In the genomic region with DNA sequence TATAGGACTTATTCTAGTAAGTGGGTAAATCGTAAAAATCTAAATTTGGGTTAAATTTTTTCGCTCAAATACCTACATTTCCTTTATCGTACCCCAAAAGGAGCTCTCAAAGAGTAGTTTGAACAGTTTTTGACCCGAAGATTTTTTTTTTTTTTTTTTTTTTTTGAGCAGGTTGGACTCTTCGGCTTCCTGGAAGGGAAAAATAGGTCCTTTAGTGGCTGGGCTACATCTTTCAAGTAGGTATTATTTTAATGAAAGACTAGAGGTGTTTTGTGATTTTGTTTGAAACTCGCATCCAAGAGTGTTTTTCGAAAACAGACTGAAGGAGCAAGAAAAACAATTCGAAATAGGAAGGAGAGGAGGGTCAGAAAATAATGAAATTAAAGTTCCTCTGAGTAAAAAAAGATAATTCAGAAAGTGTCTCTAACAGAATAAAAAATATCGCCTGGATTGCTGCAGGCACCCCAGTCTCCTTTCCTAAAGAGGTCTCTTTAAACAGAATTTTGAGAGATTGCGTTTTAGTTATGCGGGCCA, we compare ENCODE assay signal across 8 cellular contexts. TPM values are rescaled to one million over a fixed set of nuclear protein-coding genes. Genes with fewer than 3 reads are reported as not detected.
A peak's percentile ranks its signal among the peaks of the same experiment; 100 is the strongest.
DNase-seq lines count a peak whose midpoint lies in the region; ATAC-seq, FAIRE-seq and TF ChIP-seq lines count a peak whose summit lies in the region.

No MANE protein-coding gene starts in this region.

- ATAC-seq in GM19395 (IDR thresholded peaks at IDR 0.05; ENCODE audit: unreplicated experiment) = no peak

- FAIRE-seq in GM12892 (lab: Jason Lieb, UNC) = peak; percentile 9

- TF ChIP-seq CTCF in OCI-LY1 (IDR thresholded peaks at IDR 0.05; ENCODE audit: low read length) = no peak

- peaks cover 57% of the 10 kb centered on the region for H3K4me1 ChIP-seq in OCI-LY1 (ENCODE audit: insufficient read depth, low read length, severe bottlenecking)
- peaks cover 44% of the 10 kb centered on the region for H3K4me1 ChIP-seq in endocrine pancreas (ENCODE audit: control insufficient read depth, insufficient read depth, low read length)
- H3K4me1 ChIP-seq in neuron (ENCODE audit: insufficient read depth, low read length) = peaks cover 37% of the 10 kb centered on the region

- no peak overlapping the region for H2AFZ ChIP-seq in OCI-LY1 (ENCODE audit: low read length)
- no peak overlapping the region for H2AFZ ChIP-seq in neuron (ENCODE audit: low read depth, low read length)

- no peak for TF ChIP-seq POLR2A in GM12892 (IDR thresholded peaks at IDR 0.05; ENCODE audit: low read depth, low read length)

- no peak for DNase-seq in GM12892 (ENCODE audit: insufficient read length)
- DNase-seq in HuH-7 (ENCODE audit: low spot score) = no peak
- no peak for DNase-seq in NCI-H524 treated with DMSO at 0.1 percent for 48 hours (lab: John Stamatoyannopoulos, UW)
- no peak for DNase-seq in midbrain (lab: John Stamatoyannopoulos, UW)

- no peaks in the 10 kb centered on the region for H3K27me3 ChIP-seq in OCI-LY1 (ENCODE audit: insufficient read depth, low read length)
- no peaks in the 10 kb centered on the region for H3K27me3 ChIP-seq in endocrine pancreas (ENCODE audit: control insufficient read depth, insufficient read depth, low read length)
- H3K27me3 ChIP-seq in neuron (ENCODE audit: insufficient read depth, low read length) = no peaks in the 10 kb centered on the region

- no peaks in the 10 kb centered on the region for H4K20me1 ChIP-seq in OCI-LY1 (ENCODE audit: insufficient read depth, low read length)

- H3K9me3 ChIP-seq in OCI-LY1 (ENCODE audit: low read length) (no peaks in the 10 kb centered on the region), endocrine pancreas (ENCODE audit: control insufficient read depth, low read length) (no peaks in the 10 kb centered on the region), neuron (ENCODE audit: low read length) (no peaks in the 10 kb centered on the region)

- H3K4me2 ChIP-seq in OCI-LY1 (ENCODE audit: low read length) = peak overlapping the region; percentile 83

- H3F3A ChIP-seq in OCI-LY1 (ENCODE audit: insufficient read depth, low read length) = peaks cover 12% of the 10 kb centered on the region

- H3K27ac ChIP-seq in OCI-LY1 (ENCODE audit: low read depth, low read length, poor library complexity, severe bottlenecking) = peak overlapping the region; percentile 98

- no peaks in the 10 kb centered on the region for H3K9me2 ChIP-seq in OCI-LY1 (ENCODE audit: low read depth, low read length)

- H3K4me3 ChIP-seq in OCI-LY1 (ENCODE audit: low read depth, low read length, poor library complexity, severe bottlenecking) (peak overlapping the region; percentile 80), endocrine pancreas (ENCODE audit: control insufficient read depth, insufficient read depth, low read length) (peak overlapping the region; percentile 68), neuron (ENCODE audit: low read length) (peak overlapping the region; percentile 77)

- peaks cover 46% of the 10 kb centered on the region for H3K79me2 ChIP-seq in OCI-LY1 (ENCODE audit: insufficient read depth, low read length)

- H3K9ac ChIP-seq in OCI-LY1 (ENCODE audit: low read length) = peak overlapping the region; percentile 86
- H3K9ac ChIP-seq in endocrine pancreas (ENCODE audit: control insufficient read depth, insufficient read depth, low read length) = peak overlapping the region; percentile 67

- H3K36me3 ChIP-seq in OCI-LY1 (ENCODE audit: insufficient read depth, low read length) = peaks cover 39% of the 10 kb centered on the region
- no peaks in the 10 kb centered on the region for H3K36me3 ChIP-seq in endocrine pancreas (ENCODE audit: control insufficient read depth, insufficient read depth, low read length)
- peaks cover 48% of the 10 kb centered on the region for H3K36me3 ChIP-seq in neuron (ENCODE audit: insufficient read depth, low read length)

RNA-seq across cellular contexts. Expression of a gene that starts 6.0 kb away (rescaled TPM):
- 15.1 TPM for polyA plus RNA-seq in GM12892 (2012; ENCODE audit: missing spikeins)

RNA-seq across cellular contexts. Expression of a gene that starts 27.2 kb away (rescaled TPM):
- polyA plus RNA-seq in GM12892 (2012; ENCODE audit: missing spikeins) = 1.3 TPM
